In genomic region chr9:75941066-75941465, GRCh38 we compare ENCODE assay signal across 15 cellular contexts.
"Had no signal": no experiment of that assay in that cellular context is flagged by ENCODE, and none has a peak within 500 bp of the region (broad histone marks: within the 10 kb centered on the region; RNA-seq: fewer than 3 reads in every experiment).

No MANE protein-coding gene starts in this region.

- H3K9me3 ChIP-seq: esophagus muscularis mucosa, heart left ventricle, uterus had no signal

- H3K27ac ChIP-seq: esophagus muscularis mucosa, heart left ventricle, uterus had no signal

- H3K36me3 ChIP-seq: esophagus muscularis mucosa, uterus had no signal

- H3K4me1 ChIP-seq: uterus had no signal

- DNase-seq: activated CD4-positive, alpha-beta T cell treated with anti-CD3 and anti-CD28 coated beads for 4 hours; activated CD8-positive, alpha-beta memory T cell treated with anti-CD3 and anti-CD28 coated beads for 24 hours; activated naive CD4-positive, alpha-beta T cell treated with anti-CD3 and anti-CD28 coated beads for 36 hours; dermis blood vessel endothelial cell; foreskin melanocyte; heart left ventricle; mesendoderm; stimulated activated CD4-positive, alpha-beta T cell treated with anti-CD3 and anti-CD28 coated beads, Interleukin-12 subunit alpha, Interleukin-12 subunit beta, amount 100 ng/mL, for 4 hours; stimulated activated CD4-positive, alpha-beta T cell treated with anti-CD3 and anti-CD28 coated beads, Interleukin-2, amount 100 ng/mL, for 48 hours; stimulated activated CD8-positive, alpha-beta memory T cell treated with anti-CD3 and anti-CD28 coated beads, Interleukin-4, amount 100 ng/mL, for 48 hours; stimulated activated naive CD8-positive, alpha-beta T cell treated with anti-CD3 and anti-CD28 coated beads, Interleukin-15, Interleukin-2, amounts not matched to agents 100 U/mL and 50 U/mL, for 24 hours; uterus had no signal

- H3K4me3 ChIP-seq: esophagus muscularis mucosa, heart left ventricle, uterus had no signal

- H3K27me3 ChIP-seq: esophagus muscularis mucosa, heart left ventricle, uterus had no signal

- ATAC-seq: activated T-helper 17 cell treated with anti-CD3 and anti-CD28 coated beads, Interleukin-2, amount 50 U/mL, for 72 hours; heart left ventricle; left lobe of liver; stimulated activated naive CD8-positive, alpha-beta T cell treated with anti-CD3 and anti-CD28 coated beads, Interleukin-15, Interleukin-2, amounts not matched to agents 100 U/mL and 50 U/mL, for 24 hours had no signal
